1 cellular context compared by ENCODE assay signal in genomic region chr17:28645576-28645939, GRCh38.
TF ChIP-seq lines count a peak whose summit lies in the region.

No MANE protein-coding gene starts in this region.

TF ChIP-seq in K562, 482 proteins besides CTCF, POLR2A, EP300 and RAD21:
- TF ChIP-seq NR4A1 (CRISPR knock-in tag; IDR thresholded peaks at IDR 0.05): no peak
- no peak for TF ChIP-seq NR4A1 (tag; IDR thresholded peaks at IDR 0.05)
- peak; percentile 1; the same call in 1 of the 2 replicates for TF ChIP-seq RAD51 (IDR thresholded peaks at IDR 0.05; ENCODE audit: borderline replicate concordance, low read depth)
- TF ChIP-seq ETV1 (tag; conservative IDR thresholded peaks at IDR 0.05; ENCODE audit: low read depth): 0 out of 2 replicates have a peak, but pooled peaks have one; percentile 4
- no peak for TF ChIP-seq ZBTB34 (CRISPR knock-in tag; IDR thresholded peaks at IDR 0.05)
- no peak for TF ChIP-seq ZNF165 (CRISPR knock-in tag; IDR thresholded peaks at IDR 0.05; ENCODE audit: borderline replicate concordance)
- 0 out of 4 replicates have a peak, but pooled peaks of 1 of the 2 experiments have one; percentile 7 for TF ChIP-seq KDM1A (IDR thresholded peaks at IDR 0.05)
- TF ChIP-seq NKRF (IDR thresholded peaks at IDR 0.05; ENCODE audit: borderline replicate concordance): peak; percentile 10; the same call in 1 of the 2 replicates
- peak; percentile 43 for TF ChIP-seq RBM25 (IDR thresholded peaks at IDR 0.05; ENCODE audit: low read depth, low read length, severe bottlenecking)
- no peak for TF ChIP-seq ATF3 (IDR thresholded peaks at IDR 0.05)
- TF ChIP-seq ATF3 (CRISPR knock-in tag; conservative IDR thresholded peaks at IDR 0.05): 0 out of 2 replicates have a peak, but pooled peaks have one; percentile 15
- 0 out of 2 replicates have a peak, but pooled peaks have one; percentile 8 for TF ChIP-seq SMARCC2 (IDR thresholded peaks at IDR 0.05; ENCODE audit: low read depth)
- TF ChIP-seq AFF1 (IDR thresholded peaks at IDR 0.05; ENCODE audit: low read depth in 1 of 2, partially characterized antibody in 2 of 2): peak; percentile 3 to 11
